ENCODE assay signal across 1 cellular context in the genomic region with DNA sequence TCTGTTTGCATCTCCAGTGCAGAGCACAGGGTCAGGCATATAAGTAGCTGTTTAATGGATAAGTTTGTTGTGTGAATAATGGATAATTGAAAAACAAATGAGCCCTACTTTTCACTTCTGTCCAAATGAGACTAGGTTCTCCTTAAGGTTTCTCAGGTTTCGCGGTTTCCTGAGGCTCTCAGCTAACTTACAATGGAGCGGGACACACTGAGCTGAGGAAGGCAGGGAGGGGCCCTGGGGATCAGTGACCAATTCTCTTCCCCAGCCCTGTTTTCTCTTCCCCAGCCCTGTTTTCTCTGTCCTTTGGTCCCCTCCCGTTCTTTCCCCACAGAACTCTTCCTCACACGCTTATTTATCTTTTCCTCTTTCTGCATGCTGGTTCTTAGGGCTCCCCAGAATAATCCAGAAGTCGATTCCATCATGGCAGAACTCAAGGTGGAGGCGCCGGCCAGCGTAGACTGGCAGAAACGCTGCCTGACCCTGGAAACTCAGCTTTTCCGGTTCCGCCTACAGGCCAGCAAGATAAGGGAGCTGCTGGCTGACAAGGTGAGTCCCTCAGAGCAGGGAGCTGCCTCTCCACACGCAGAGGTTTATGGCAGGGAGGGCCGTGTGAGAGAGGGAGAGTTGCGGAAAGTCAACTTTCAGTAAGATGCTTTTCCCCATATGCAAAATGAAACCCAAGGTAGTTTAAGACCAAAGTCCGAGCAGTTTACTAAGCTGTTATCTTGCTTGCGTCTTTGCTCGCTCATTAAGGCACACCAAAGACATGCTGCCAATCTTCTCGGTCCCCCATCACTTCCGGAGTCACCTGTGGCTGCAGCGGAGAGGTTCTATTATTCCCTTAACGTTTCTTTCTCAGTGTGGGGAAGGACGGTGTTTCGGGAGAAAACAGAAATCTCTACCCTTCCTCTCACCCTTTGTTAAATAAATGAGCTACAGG.
TF ChIP-seq lines count a peak whose summit lies in the region.

No MANE protein-coding gene starts in this region.

TF ChIP-seq in SK-N-SH, 30 proteins besides CTCF, POLR2A, EP300 and RAD21 (continued from another document):
- TF ChIP-seq, protein P1, sequence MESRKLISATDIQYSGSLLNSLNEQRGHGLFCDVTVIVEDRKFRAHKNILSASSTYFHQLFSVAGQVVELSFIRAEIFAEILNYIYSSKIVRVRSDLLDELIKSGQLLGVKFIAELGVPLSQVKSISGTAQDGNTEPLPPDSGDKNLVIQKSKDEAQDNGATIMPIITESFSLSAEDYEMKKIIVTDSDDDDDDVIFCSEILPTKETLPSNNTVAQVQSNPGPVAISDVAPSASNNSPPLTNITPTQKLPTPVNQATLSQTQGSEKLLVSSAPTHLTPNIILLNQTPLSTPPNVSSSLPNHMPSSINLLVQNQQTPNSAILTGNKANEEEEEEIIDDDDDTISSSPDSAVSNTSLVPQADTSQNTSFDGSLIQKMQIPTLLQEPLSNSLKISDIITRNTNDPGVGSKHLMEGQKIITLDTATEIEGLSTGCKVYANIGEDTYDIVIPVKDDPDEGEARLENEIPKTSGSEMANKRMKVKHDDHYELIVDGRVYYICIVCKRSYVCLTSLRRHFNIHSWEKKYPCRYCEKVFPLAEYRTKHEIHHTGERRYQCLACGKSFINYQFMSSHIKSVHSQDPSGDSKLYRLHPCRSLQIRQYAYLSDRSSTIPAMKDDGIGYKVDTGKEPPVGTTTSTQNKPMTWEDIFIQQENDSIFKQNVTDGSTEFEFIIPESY (IDR thresholded peaks at IDR 0.05; ENCODE audit: borderline replicate concordance, low read depth): no peak
- TF ChIP-seq FOXM1 (IDR thresholded peaks at IDR 0.05; ENCODE audit: low read depth): no peak
- no peak for TF ChIP-seq FOXJ3 (CRISPR knock-in tag; IDR thresholded peaks at IDR 0.05)
- no peak for TF ChIP-seq TCF12 (IDR thresholded peaks at IDR 0.05)
